ENCODE assay signal across 8 cellular contexts in genomic region chr2:142877265-142877756, GRCh38. TPM values are rescaled to one million over a fixed set of nuclear protein-coding genes. Genes with fewer than 3 reads are reported as not detected.
A peak's percentile ranks its signal among the peaks of the same experiment; 100 is the strongest.
DNase-seq lines count a peak whose midpoint lies in the region; ATAC-seq and TF ChIP-seq lines count a peak whose summit lies in the region.

KYNU (plus strand) TSS chr2:142877664; CDS start chr2:142885368, 7,704 bp downstream.

- TF ChIP-seq POLR2A in GM18526 (IDR thresholded peaks at IDR 0.05; ENCODE audit: extremely low read depth, insufficient read length) = peak; percentile 28
- no peak for TF ChIP-seq POLR2A in Peyer's patch (IDR thresholded peaks at IDR 0.05)

- TF ChIP-seq CTCF in Peyer's patch (IDR thresholded peaks at IDR 0.05) = peak in 1 of 6 experiments; percentile 10

- ATAC-seq in HG02840 (IDR thresholded peaks at IDR 0.05; ENCODE audit: low FRiP score, unreplicated experiment) = peak; percentile 54

- no peaks in the 10 kb centered on the region for H3K9me3 ChIP-seq in Peyer's patch

- H3K4me1 ChIP-seq in Peyer's patch = no peaks in the 10 kb centered on the region

- H3K36me3 ChIP-seq in Peyer's patch = no peaks in the 10 kb centered on the region

- H3K27me3 ChIP-seq in Peyer's patch = no peaks in the 10 kb centered on the region

- DNase-seq in Peyer's patch = peak in 1 of 3 donors; percentile 26
- DNase-seq in mesenteric fat pad (ENCODE audit: low spot score) = no peak
- no peak for DNase-seq in GF-D8 (lab: John Stamatoyannopoulos, UW)
- no peak for DNase-seq in stimulated activated CD4-positive, alpha-beta T cell treated with anti-CD3 and anti-CD28 coated beads, Interleukin-4, amount 100 ng/mL, for 1 hour
- no peak for DNase-seq in NCI-H2029 (lab: John Stamatoyannopoulos, UW)
- DNase-seq in germinal center (ENCODE audit: low spot score) = no peak

- H3K4me3 ChIP-seq in Peyer's patch = peak within 1 kb of the TSS in 3 of 4 donors; percentile 16 to 17 (median 16)

- H3K27ac ChIP-seq in Peyer's patch = peak within 1 kb of the TSS in 2 of 4 donors; percentile 59 to 72

RNA-seq across cellular contexts. Expression of gene KYNU, which starts in this region (rescaled TPM):
- total RNA-seq in Peyer's patch (10 to 100 TPM in 1 of 4 donors, 1 to 10 TPM in 2, under 1 TPM in 1; 0.53 to 25.6 (median 2.5) TPM), mesenteric fat pad (12.0 TPM)
